ENCODE assay signal across 11 cellular contexts in genomic region chr5:149310947-149311675, GRCh38. TPM values are rescaled to one million over a fixed set of nuclear protein-coding genes. Genes with fewer than 3 reads are reported as not detected.
DNase-seq lines count a peak whose midpoint lies in the region; ATAC-seq and TF ChIP-seq lines count a peak whose summit lies in the region.
"Had no signal": no experiment of that assay in that cellular context is flagged by ENCODE, and none has a peak within 500 bp of the region (broad histone marks: within the 10 kb centered on the region; RNA-seq: fewer than 3 reads in every experiment).

No MANE protein-coding gene starts in this region.

- ATAC-seq in left colon: no peak
- no peak for ATAC-seq in effector memory CD8-positive, alpha-beta T cell (replicated peaks)

- peaks cover 0 to 2% (median 0%) of the 10 kb centered on the region in 45 donors for H3K27me3 ChIP-seq in dorsolateral prefrontal cortex

- TF ChIP-seq CTCF in epithelial cell of proximal tubule (conservative IDR thresholded peaks at IDR 0.05; ENCODE audit: low read depth, low read length): no peak
- TF ChIP-seq CTCF in dorsolateral prefrontal cortex (IDR thresholded peaks at IDR 0.05 in 54 of 56, conservative IDR thresholded peaks at IDR 0.05 in 2 of 56; ENCODE audit: low read depth in 1 of 56, partially characterized antibody in 56 of 56): no peak

- no peak overlapping the region for H3K27ac Mint-ChIP-seq in effector memory CD8-positive, alpha-beta T cell
- H3K27ac Mint-ChIP-seq: activated T-cell treated with anti-CD3 and anti-CD28 coated beads, Interleukin-2, amount 50 U/mL, for 24 hours had no signal

- H3K4me3 ChIP-seq in epithelial cell of proximal tubule (ENCODE audit: low read depth, low read length): no peak overlapping the region
- no peak overlapping the region for H3K4me3 ChIP-seq in dorsolateral prefrontal cortex

- no peaks in the 10 kb centered on the region for H3K36me3 Mint-ChIP-seq in effector memory CD8-positive, alpha-beta T cell (ENCODE audit: insufficient read depth)

- H3K27me3 Mint-ChIP-seq in effector memory CD8-positive, alpha-beta T cell: peaks cover 11 to 21% of the 10 kb centered on the region in 2 donors
- H3K27me3 Mint-ChIP-seq: activated T-cell treated with anti-CD3 and anti-CD28 coated beads, Interleukin-2, amount 50 U/mL, for 24 hours had no signal

- no peaks in the 10 kb centered on the region for H3K4me1 Mint-ChIP-seq in effector memory CD8-positive, alpha-beta T cell (ENCODE audit: low read depth in 2 of 2)

- H3K4me3 Mint-ChIP-seq in effector memory CD8-positive, alpha-beta T cell: no peak overlapping the region
- H3K4me3 Mint-ChIP-seq: activated T-cell treated with anti-CD3 and anti-CD28 coated beads, Interleukin-2, amount 50 U/mL, for 24 hours had no signal

- DNase-seq in GM03348 (ENCODE audit: low spot score) (peak; percentile 38), NCI-H69 (lab: John Stamatoyannopoulos, UW) (peak; percentile 13), epithelial cell of proximal tubule (ENCODE audit: low read depth) (peak; percentile 10), myocyte (ENCODE audit: low read depth) (peak; percentile 61), dorsolateral prefrontal cortex (no peak), SIG-M5 treated with dmso at 0.1 percent for 504 hours (lab: John Stamatoyannopoulos, UW; ENCODE audit: unreplicated experiment) (no peak), left colon (no peak)
- no peak for DNase-seq in effector memory CD8-positive, alpha-beta T cell
- DNase-seq: activated T-cell treated with anti-CD3 and anti-CD28 coated beads, Interleukin-2, amount 50 U/mL, for 24 hours; effector CD4-positive, alpha-beta T cell had no signal

- H3K9me3 Mint-ChIP-seq in effector memory CD8-positive, alpha-beta T cell: no peaks in the 10 kb centered on the region
- H3K9me3 Mint-ChIP-seq: activated T-cell treated with anti-CD3 and anti-CD28 coated beads, Interleukin-2, amount 50 U/mL, for 24 hours had no signal

- H3K27ac ChIP-seq in dorsolateral prefrontal cortex: no peak overlapping the region

- intact Hi-C loops in dorsolateral prefrontal cortex (cut with DNase I): no loop called here
- intact Hi-C loops in left colon (cut with DNase I, micrococcal nuclease): no loop called here

RNA-seq across cellular contexts. Expression of gene GRPEL2, which starts 34.2 kb away (rescaled TPM):
- total RNA-seq in epithelial cell of proximal tubule (15.5 and 21.6 TPM in 2 replicates), myocyte (12.8 and 14.3 TPM in 2 replicates), dorsolateral prefrontal cortex (10 to 100 TPM in 119 of 120 experiments, 1 to 10 TPM in 1; 9.0 to 25.3 (median 17.3) TPM), left colon (10 to 100 TPM; 10.4 to 10.7 TPM)
- polyA plus RNA-seq in myocyte (2012): 6.0 TPM

RNA-seq across cellular contexts. Expression of gene AFAP1L1, which starts 39.5 kb away (rescaled TPM):
- total RNA-seq in epithelial cell of proximal tubule (17.2 and 27.2 TPM in 2 replicates), myocyte (136 and 239 TPM in 2 replicates), dorsolateral prefrontal cortex (10 to 100 TPM in 3 of 120 experiments, 1 to 10 TPM in 116, under 1 TPM in 1; 0.86 to 11.0 (median 4.3) TPM), left colon (1 to 10 TPM; 1.9 to 2.7 TPM)
- 44.8 TPM for polyA plus RNA-seq in myocyte (2012)
- polyA plus RNA-seq: neural cell had no signal

RNA-seq across cellular contexts. Expression of gene PCYOX1L, which starts 46.7 kb away (rescaled TPM):
- total RNA-seq in epithelial cell of proximal tubule (6.1 and 7.1 TPM in 2 replicates), myocyte (8.1 and 10.5 TPM in 2 replicates), dorsolateral prefrontal cortex (10 to 100 TPM in 116 of 120 experiments, 1 to 10 TPM in 4; 7.2 to 29.4 (median 19.2) TPM), left colon (1 to 10 TPM; 3.3 to 3.9 TPM)
- polyA plus RNA-seq in myocyte (2012): 9.3 TPM

Comparison
In these comparisons a context has a peak if more than half of its experiments do, and no peak if none do; other contexts are left out.
1. DNase-seq: peak in GM03348 (single experiment), NCI-H69 (single experiment), epithelial cell of proximal tubule (single experiment) and myocyte (single experiment); none in dorsolateral prefrontal cortex (0 of 10), SIG-M5 treated with dmso at 0.1 percent for 504 hours (single experiment), left colon (0 of 2) and effector memory CD8-positive, alpha-beta T cell (0 of 3).